Comparison of ENCODE assay signal across 16 cellular contexts in the genomic region with DNA sequence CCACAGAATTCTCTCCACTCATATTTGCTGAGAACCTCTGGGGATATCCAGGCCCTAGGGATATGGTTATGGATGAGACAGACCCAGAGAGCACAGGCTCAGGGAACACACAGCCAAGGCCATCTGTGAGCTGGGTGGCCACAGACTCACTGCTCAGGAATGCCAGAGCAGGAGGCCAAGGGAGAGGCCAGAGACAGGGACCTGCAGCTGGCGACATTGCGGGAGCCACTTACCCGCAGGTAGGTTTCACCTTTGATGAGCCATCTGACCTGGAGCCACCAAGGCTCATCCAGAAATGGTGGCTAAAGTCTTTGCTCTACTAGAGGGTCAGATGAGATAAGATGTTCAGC. TPM values are rescaled to one million over a fixed set of nuclear protein-coding genes. Genes with fewer than 3 reads are reported as not detected.
DNase-seq lines count a peak whose midpoint lies in the region; TF ChIP-seq lines count a peak whose summit lies in the region.
"Had no signal": no experiment of that assay in that cellular context is flagged by ENCODE, and none has a peak within 500 bp of the region (broad histone marks: within the 10 kb centered on the region; RNA-seq: fewer than 3 reads in every experiment).

No MANE protein-coding gene starts in this region.

- no peaks in the 10 kb centered on the region for H3K9me3 ChIP-seq in mesodermal cell (ENCODE audit: control insufficient read depth, low read length)
- H3K9me3 ChIP-seq: psoas muscle had no signal

- DNase-seq in ACHN (peak; percentile 2), H7 (peak; percentile 38), astrocyte of the hippocampus (ENCODE audit: low read depth, low spot score) (peak; percentile 10), AG08396 (ENCODE audit: low spot score) (no peak), erythroblast (lab: John Stamatoyannopoulos, UW) (no peak), NCI-H774 (lab: John Stamatoyannopoulos, UW) (no peak)
- no peak for DNase-seq in stimulated activated CD4-positive, alpha-beta T cell treated with anti-CD3 and anti-CD28 coated beads, Interleukin-2, amount 100 ng/mL, for 24 hours
- DNase-seq: activated CD4-positive, alpha-beta T cell treated with anti-CD3 and anti-CD28 coated beads, Interleukin-2, amount 50 U/mL, for 4 hours; activated T-cell treated with anti-CD3 and anti-CD28 coated beads, Interleukin-2, amount 50 U/mL, for 48 hours; DMS153; naive thymus-derived CD4-positive, alpha-beta T cell; NCI-H1105 treated with DMSO at 0.1 percent for 48 hours; stimulated activated CD4-positive, alpha-beta T cell treated with anti-CD3 and anti-CD28 coated beads, Interleukin-15, amount 100 ng/mL, for 24 hours had no signal

- no peak for TF ChIP-seq POLR2A in erythroblast (IDR thresholded peaks at IDR 0.05; ENCODE audit: low read length)

- in situ Hi-C loops in ACHN (cut with HindIII; ENCODE audit: low pct_ligation_motif_present, low pct_unique_long_range_greater_than_20kb, low sequenced_read_pairs) = no loop called here

- no peaks in the 10 kb centered on the region for H3K36me3 ChIP-seq in H7 (replicated peaks; ENCODE audit: control insufficient read depth, insufficient read depth, low read length)
- H3K36me3 ChIP-seq in mesodermal cell (ENCODE audit: control insufficient read depth, insufficient read depth, low read length) = no peaks in the 10 kb centered on the region

- 90 to 100% methylated on average over 2 to 3 of the region's 3 CpGs for WGBS in mesodermal cell (ENCODE audit: insufficient coverage in 2 of 2), 2 experiments

- peaks cover 18% of the 10 kb centered on the region for H3K27me3 ChIP-seq in H7 (ENCODE audit: control insufficient read depth, insufficient read depth, low read length)

- peak overlapping the region; percentile 44 for H3K27ac ChIP-seq in mesodermal cell (ENCODE audit: low read depth, low read length, severe bottlenecking)
- H3K27ac ChIP-seq: psoas muscle, SK-N-MC had no signal

- H3K4me1 ChIP-seq in mesodermal cell (ENCODE audit: control insufficient read depth, insufficient read depth, low read length, poor library complexity, severe bottlenecking) = peaks cover 30% of the 10 kb centered on the region

- H3K4me3 ChIP-seq in H7 (ENCODE audit: insufficient read depth, low read depth, low read length) (no peak overlapping the region), mesodermal cell (ENCODE audit: extremely low read depth, insufficient read depth, low read length, poor library complexity, severe bottlenecking) (no peak overlapping the region)
- H3K4me3 ChIP-seq: psoas muscle, SK-N-MC had no signal

RNA-seq across cellular contexts. Expression of gene CCNE1, which starts 29.4 kb away (rescaled TPM):
- total RNA-seq in H7 (2014; rRNA removed; shearing (Covaris generic)) = 50.3 and 60.9 TPM in 2 replicates
- 14.0 TPM for polyA plus RNA-seq in mesodermal cell (2013, experiment 1 of 2)
- 14.5 TPM for polyA plus RNA-seq in mesodermal cell (2013, experiment 2 of 2)

Comparison
In these comparisons a context has a peak if more than half of its experiments do, and no peak if none do; other contexts are left out.
1. DNase-seq: peak in ACHN (single experiment), H7 (single experiment) and astrocyte of the hippocampus (single experiment); none in AG08396 (single experiment), stimulated activated CD4-positive, alpha-beta T cell treated with anti-CD3 and anti-CD28 coated beads, Interleukin-2, amount 100 ng/mL, for 24 hours (0 of 2), erythroblast (0 of 2) and NCI-H774 (single experiment).